13 cellular contexts compared by ENCODE assay signal in genomic region chr16:164436-165217, GRCh38. TPM values are rescaled to one million over a fixed set of nuclear protein-coding genes. Genes with fewer than 3 reads are reported as not detected.
DNase-seq lines count a peak whose midpoint lies in the region; ATAC-seq and TF ChIP-seq lines count a peak whose summit lies in the region.
"Not testable (repeated sequence)": the region's sequence is repeated elsewhere in the genome, so short reads cannot be mapped to it uniquely, and the experiment has no call there.
"Had no signal": no experiment of that assay in that cellular context is flagged by ENCODE, and none has a peak within 500 bp of the region (broad histone marks: within the 10 kb centered on the region; RNA-seq: fewer than 3 reads in every experiment).

No MANE protein-coding gene starts in this region.

- H3K4me1 ChIP-seq in CD8-positive, alpha-beta T cell (ENCODE audit: insufficient read depth, low read length) = peaks cover 19% of the 10 kb centered on the region
- H3K4me1 ChIP-seq in HUES48 (ENCODE audit: control insufficient read depth, insufficient read depth, low read length) (peaks cover 11% of the 10 kb centered on the region), gastroesophageal sphincter (peaks cover 0 to 21% (median 16%) of the 10 kb centered on the region in 3 donors), suprapubic skin (peaks cover 18% of the 10 kb centered on the region)
- H3K4me1 ChIP-seq in breast epithelium = not testable (repeated sequence)

- not testable (repeated sequence) for TF ChIP-seq POLR2A in breast epithelium (IDR thresholded peaks at IDR 0.05); gastroesophageal sphincter (IDR thresholded peaks at IDR 0.05); suprapubic skin (IDR thresholded peaks at IDR 0.05)

- not testable (repeated sequence) for TF ChIP-seq EP300 in gastroesophageal sphincter (IDR thresholded peaks at IDR 0.05); suprapubic skin (IDR thresholded peaks at IDR 0.05)

- intact Hi-C loops in CD8-positive, alpha-beta T cell (cut with DNase I, micrococcal nuclease); breast epithelium (cut with DNase I; ENCODE audit: low total_unique reads): not testable (repeated sequence)

- TF ChIP-seq CTCF in CD8-positive, alpha-beta T cell (IDR thresholded peaks at IDR 0.05); WTC11 (IDR thresholded peaks at IDR 0.05); breast epithelium (IDR thresholded peaks at IDR 0.05); gastroesophageal sphincter (IDR thresholded peaks at IDR 0.05); suprapubic skin (IDR thresholded peaks at IDR 0.05): not testable (repeated sequence)

- H3K9me3 Mint-ChIP-seq in CD8-positive, alpha-beta T cell; WTC11; immature natural killer cell; natural killer cell treated with Interleukin-12 subunit alpha and Interleukin-12 subunit beta and Interleukin-15 and Interleukin-18, amount 100 ng/mL, for 72 hours: not testable (repeated sequence)

- not testable (repeated sequence) for H3K36me3 Mint-ChIP-seq in CD8-positive, alpha-beta T cell; WTC11; immature natural killer cell; natural killer cell treated with Interleukin-12 subunit alpha and Interleukin-12 subunit beta and Interleukin-15 and Interleukin-18, amount 100 ng/mL, for 72 hours

- POLR2A ChIA-PET in CD8-positive, alpha-beta T cell (lab: Charles Lee); WTC11 (lab: Charles Lee): not testable (repeated sequence)

- WGBS in gastroesophageal sphincter (ENCODE audit: low coverage in 1 of 2), 2 donors = no CpG with 5 or more reads among the region's 113 CpGs
- no CpG with 5 or more reads among the region's 113 CpGs for WGBS in suprapubic skin

- DNase-seq in CD8-positive, alpha-beta T cell; WTC11 (ENCODE audit: low spot score); breast epithelium (ENCODE audit: low spot score in 2 of 2); immature natural killer cell; natural killer cell treated with Interleukin-12 subunit alpha and Interleukin-12 subunit beta and Interleukin-15 and Interleukin-18, amount 100 ng/mL, for 72 hours (ENCODE audit: low spot score); suprapubic skin (ENCODE audit: low spot score in 2 of 2): not testable (repeated sequence)

- H3K4me3 ChIP-seq in CD8-positive, alpha-beta T cell (ENCODE audit: low read depth, low read length) = peak overlapping the region; percentile 15
- H3K4me3 ChIP-seq in HUES48 (ENCODE audit: low read depth, low read length) = peak overlapping the region; percentile 51
- peak overlapping the region in 2 of 3 donors; percentile 39 to 64 for H3K4me3 ChIP-seq in breast epithelium
- H3K4me3 ChIP-seq in gastroesophageal sphincter = peak overlapping the region in 1 of 2 donors; percentile 18
- H3K4me3 ChIP-seq in suprapubic skin = peak overlapping the region; percentile 26

- H3K27ac ChIP-seq in CD8-positive, alpha-beta T cell (ENCODE audit: low read depth, low read length); HUES48 (ENCODE audit: low read depth, low read length); breast epithelium; gastroesophageal sphincter; suprapubic skin: not testable (repeated sequence)

- H3K9ac ChIP-seq in HUES48 (ENCODE audit: low read depth, low read length) = not testable (repeated sequence)

- peaks cover 46% of the 10 kb centered on the region for H3K27me3 Mint-ChIP-seq in CD8-positive, alpha-beta T cell (ENCODE audit: low read depth)
- H3K27me3 Mint-ChIP-seq in WTC11 (ENCODE audit: low read depth) = peaks cover 75% of the 10 kb centered on the region
- peaks cover 7 to 19% (median 15%) of the 10 kb centered on the region in 3 donors for H3K27me3 Mint-ChIP-seq in immature natural killer cell (ENCODE audit: low read depth in 3 of 3)
- peaks cover 7 to 13% of the 10 kb centered on the region in 2 donors for H3K27me3 Mint-ChIP-seq in natural killer cell treated with Interleukin-12 subunit alpha and Interleukin-12 subunit beta and Interleukin-15 and Interleukin-18, amount 100 ng/mL, for 72 hours

- CTCF ChIA-PET in CD8-positive, alpha-beta T cell (lab: Charles Lee) = not testable (repeated sequence)
- CTCF ChIA-PET in WTC11 (lab: Charles Lee) = interaction anchor here (0.5 to 1.4 kb wide), 5 partner anchors 16 to 188 kb away, joined by 3 to 5 read pairs (median 4); partner anchors contain the start of genes AXIN1 and HBQ1

- H3K4me3 Mint-ChIP-seq in CD8-positive, alpha-beta T cell = not testable (repeated sequence)
- H3K4me3 Mint-ChIP-seq in WTC11 (peak overlapping the region; percentile 59), immature natural killer cell (peak overlapping the region in 3 of 5 donors; percentile 44 to 71 (median 49))
- H3K4me3 Mint-ChIP-seq in natural killer cell treated with Interleukin-12 subunit alpha and Interleukin-12 subunit beta and Interleukin-15 and Interleukin-18, amount 100 ng/mL, for 72 hours = peak overlapping the region; percentile 44

- ATAC-seq in CD8-positive, alpha-beta T cell = peak; percentile 45
- ATAC-seq in WTC11 (peak; percentile 40), gastroesophageal sphincter (peak; percentile 34)
- ATAC-seq in natural killer cell treated with Interleukin-12 subunit alpha and Interleukin-12 subunit beta and Interleukin-15 and Interleukin-18, amount 100 ng/mL, for 72 hours = peak; percentile 55 to 70

- not testable (repeated sequence) for H3K36me3 ChIP-seq in CD8-positive, alpha-beta T cell (ENCODE audit: insufficient read depth, low read length); HUES48 (ENCODE audit: control insufficient read depth, insufficient read depth, low read length); breast epithelium; gastroesophageal sphincter; suprapubic skin

- H3K27ac Mint-ChIP-seq in CD8-positive, alpha-beta T cell; WTC11; immature natural killer cell; natural killer cell treated with Interleukin-12 subunit alpha and Interleukin-12 subunit beta and Interleukin-15 and Interleukin-18, amount 100 ng/mL, for 72 hours: not testable (repeated sequence)

- not testable (repeated sequence) for H3K9me3 ChIP-seq in CD8-positive, alpha-beta T cell (ENCODE audit: low read length); HUES48 (ENCODE audit: control insufficient read depth, insufficient read depth, low read length); breast epithelium; gastroesophageal sphincter; suprapubic skin

- not testable (repeated sequence) for H3K4me1 Mint-ChIP-seq in CD8-positive, alpha-beta T cell (ENCODE audit: low read depth); natural killer cell treated with Interleukin-12 subunit alpha and Interleukin-12 subunit beta and Interleukin-15 and Interleukin-18, amount 100 ng/mL, for 72 hours (ENCODE audit: low read depth in 2 of 2)
- H3K4me1 Mint-ChIP-seq in WTC11 = peaks cover 12% of the 10 kb centered on the region
- peaks cover 0 to 13% of the 10 kb centered on the region in 2 donors for H3K4me1 Mint-ChIP-seq in immature natural killer cell

- peaks cover 29% of the 10 kb centered on the region for H3K27me3 ChIP-seq in CD8-positive, alpha-beta T cell (ENCODE audit: insufficient read depth, low read length)
- H3K27me3 ChIP-seq in HUES48 (ENCODE audit: control insufficient read depth, insufficient read depth, low read length) (peaks cover 60% of the 10 kb centered on the region), breast epithelium (peaks cover 22 to 49% of the 10 kb centered on the region in 2 donors), gastroesophageal sphincter (peaks cover 72% of the 10 kb centered on the region), suprapubic skin (peaks cover 61% of the 10 kb centered on the region)

RNA-seq across cellular contexts. Expression of gene HBM, which starts 1.2 kb away (rescaled TPM):
- total RNA-seq in CD8-positive, alpha-beta T cell = not detected
- total RNA-seq in WTC11 (2021) (not detected in 3 replicates), breast epithelium (1 to 10 TPM in 1 of 3 donors, not detected in 2; 1.3 TPM), gastroesophageal sphincter (1 to 10 TPM in 1 of 4 donors, not detected in 3; 3.0 TPM), suprapubic skin (not detected)
- polyA plus RNA-seq in immature natural killer cell = 1 to 10 TPM in 1 of 3 donors, not detected in 2; 2.5 TPM
- total RNA-seq in natural killer cell treated with Interleukin-12 subunit alpha and Interleukin-12 subunit beta and Interleukin-15 and Interleukin-18, amount 100 ng/mL, for 72 hours = not detected
- total RNA-seq: activated CD4-positive, alpha-beta memory T cell treated with anti-CD3 and anti-CD28 coated beads for 36 hours; activated T-helper 1 cell treated with anti-CD3 and anti-CD28 coated beads, Interleukin-12 subunit alpha, Interleukin-12 subunit beta, Interleukin-2, Interleukin-4 antibody, amounts not matched to agents 30 ng/mL and 10 ng/mL and 1 ng/mL, durations not matched to agents 14 hours and 24 hours and 36 hours; glomerular endothelial cell had no signal
- polyA plus RNA-seq: adrenal gland had no signal

RNA-seq across cellular contexts. Expression of gene HBA2, which starts 8.0 kb away (rescaled TPM):
- not detected for total RNA-seq in CD8-positive, alpha-beta T cell
- 1.8 to 2.6 TPM (median 2.4 TPM) in 3 replicates for total RNA-seq in WTC11 (2021)
- 10 to 100 TPM; 46.4 to 83.6 (median 52.2) TPM for total RNA-seq in breast epithelium
- total RNA-seq in gastroesophageal sphincter = 10 to 100 TPM in 3 of 4 donors, not detected in 1; 40.9 to 72.6 (median 57.7) TPM
- 100 to 1,000 TPM; 202 to 797 (median 725) TPM for polyA plus RNA-seq in immature natural killer cell
- not detected for total RNA-seq in natural killer cell treated with Interleukin-12 subunit alpha and Interleukin-12 subunit beta and Interleukin-15 and Interleukin-18, amount 100 ng/mL, for 72 hours
- 100 to 1,000 TPM in 2 of 4 donors, 10 to 100 TPM in 2; 13.0 to 282 (median 96.5) TPM for total RNA-seq in suprapubic skin
- total RNA-seq: activated CD4-positive, alpha-beta memory T cell treated with anti-CD3 and anti-CD28 coated beads for 36 hours; glomerular endothelial cell had no signal

RNA-seq across cellular contexts. Expression of gene HBA1, which starts 11.9 kb away (rescaled TPM):
- total RNA-seq in CD8-positive, alpha-beta T cell = under 1 TPM in 1 of 2 experiments, not detected in 1; 0.68 TPM
- total RNA-seq in WTC11 (2021) (2.1 to 3.4 TPM (median 3.1 TPM) in 3 replicates), breast epithelium (10 to 100 TPM in 2 of 3 donors, 1 to 10 TPM in 1; 5.6 to 15.2 (median 10.4) TPM), gastroesophageal sphincter (10 to 100 TPM in 3 of 4 donors, not detected in 1; 15.5 to 96.7 (median 53.1) TPM), suprapubic skin (100 to 1,000 TPM in 2 of 4 donors, 10 to 100 TPM in 2; 10.5 to 265 (median 77.7) TPM)
- polyA plus RNA-seq in immature natural killer cell = 100 to 1,000 TPM in 2 of 3 donors, 10 to 100 TPM in 1; 70.7 to 207 (median 119) TPM
- total RNA-seq in natural killer cell treated with Interleukin-12 subunit alpha and Interleukin-12 subunit beta and Interleukin-15 and Interleukin-18, amount 100 ng/mL, for 72 hours = 1 to 10 TPM in 1 of 2 donors, not detected in 1; 4.6 TPM
- total RNA-seq: activated CD4-positive, alpha-beta memory T cell treated with anti-CD3 and anti-CD28 coated beads for 36 hours; activated T-helper 1 cell treated with anti-CD3 and anti-CD28 coated beads, Interleukin-12 subunit alpha, Interleukin-12 subunit beta, Interleukin-2, Interleukin-4 antibody, amounts not matched to agents 30 ng/mL and 10 ng/mL and 1 ng/mL, durations not matched to agents 14 hours and 24 hours and 36 hours; glomerular endothelial cell had no signal

RNA-seq across cellular contexts. Expression of gene HBZ, which starts 12.2 kb away (rescaled TPM):
- not detected for total RNA-seq in CD8-positive, alpha-beta T cell
- total RNA-seq in WTC11 (2021) (0.41 to 0.53 TPM (median 0.52 TPM) in 3 replicates), breast epithelium (not detected), gastroesophageal sphincter (not detected), suprapubic skin (not detected)
- not detected for polyA plus RNA-seq in immature natural killer cell
- not detected for total RNA-seq in natural killer cell treated with Interleukin-12 subunit alpha and Interleukin-12 subunit beta and Interleukin-15 and Interleukin-18, amount 100 ng/mL, for 72 hours
- total RNA-seq: activated CD4-positive, alpha-beta memory T cell treated with anti-CD3 and anti-CD28 coated beads for 36 hours; activated T-helper 1 cell treated with anti-CD3 and anti-CD28 coated beads, Interleukin-12 subunit alpha, Interleukin-12 subunit beta, Interleukin-2, Interleukin-4 antibody, amounts not matched to agents 30 ng/mL and 10 ng/mL and 1 ng/mL, durations not matched to agents 14 hours and 24 hours and 36 hours; glomerular endothelial cell; temporal lobe had no signal
- polyA plus RNA-seq: adrenal gland had no signal

RNA-seq across cellular contexts. Expression of gene HBQ1, which starts 15.6 kb away (rescaled TPM):
- total RNA-seq in CD8-positive, alpha-beta T cell = not detected
- total RNA-seq in WTC11 (2021) = 3.0 to 7.8 TPM (median 5.2 TPM) in 3 replicates
- total RNA-seq in breast epithelium = not detected
- not detected for total RNA-seq in gastroesophageal sphincter
- polyA plus RNA-seq in immature natural killer cell = 10 to 100 TPM in 1 of 3 donors, 1 to 10 TPM in 2; 4.9 to 10.3 (median 8.9) TPM
- total RNA-seq in natural killer cell treated with Interleukin-12 subunit alpha and Interleukin-12 subunit beta and Interleukin-15 and Interleukin-18, amount 100 ng/mL, for 72 hours = not detected
- not detected for total RNA-seq in suprapubic skin
- total RNA-seq: activated CD4-positive, alpha-beta memory T cell treated with anti-CD3 and anti-CD28 coated beads for 36 hours had no signal
